In the genomic region with DNA sequence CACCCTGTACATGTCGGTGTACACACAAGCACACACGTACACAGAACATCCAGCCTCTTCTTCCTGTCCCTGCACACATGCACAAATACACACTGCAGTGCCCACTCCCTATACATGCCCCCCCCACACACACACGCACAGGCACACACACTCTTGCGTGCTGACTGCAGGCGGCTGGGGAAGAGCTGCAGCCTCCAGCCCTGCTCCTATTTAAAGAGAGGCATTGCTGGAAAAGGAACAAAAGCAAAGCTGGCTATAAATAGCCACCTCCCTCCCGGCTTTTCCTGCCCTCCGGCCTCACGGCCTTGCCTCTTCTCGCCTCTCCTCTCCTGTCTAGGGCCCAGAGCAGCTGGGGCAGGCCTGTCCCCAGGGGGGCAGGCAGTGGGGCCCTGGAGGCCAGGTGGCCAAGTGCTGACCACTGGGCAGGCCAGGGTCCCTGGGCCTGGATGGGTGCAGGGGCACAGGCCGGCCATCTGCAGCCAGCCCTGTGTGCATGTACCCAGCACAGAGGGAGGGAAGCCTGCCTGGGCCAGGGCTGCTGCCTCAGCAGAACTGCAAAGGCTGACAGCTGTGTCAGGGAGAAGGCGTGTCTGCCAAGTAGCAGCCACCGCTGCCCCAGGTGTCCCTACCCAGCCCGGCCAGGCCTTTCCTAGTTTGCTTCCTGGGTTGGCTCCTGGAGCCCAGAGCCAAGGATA, we compare ENCODE assay signal across 1 cellular context.
TF ChIP-seq lines count a peak whose summit lies in the region.

No MANE protein-coding gene starts in this region.

TF ChIP-seq in GM23338, 12 proteins besides CTCF, POLR2A, EP300 and RAD21:
- TF ChIP-seq POLR2AphosphoS5 (IDR thresholded peaks at IDR 0.05; ENCODE audit: low read depth) (no peak), ZNF114 (CRISPR knock-in tag; IDR thresholded peaks at IDR 0.05) (no peak), EZH2phosphoT487 (IDR thresholded peaks at IDR 0.05; ENCODE audit: unreplicated experiment) (no peak), STAT1 (IDR thresholded peaks at IDR 0.05; ENCODE audit: unreplicated experiment) (no peak), REST (IDR thresholded peaks at IDR 0.05; ENCODE audit: unreplicated experiment) (no peak), ETS1 (IDR thresholded peaks at IDR 0.05) (no peak)
